Comparison of ENCODE assay signal across 14 cellular contexts in genomic region chr5:76710991-76711390, GRCh38. TPM values are rescaled to one million over a fixed set of nuclear protein-coding genes. Genes with fewer than 3 reads are reported as not detected.
DNase-seq lines count a peak whose midpoint lies in the region; TF ChIP-seq lines count a peak whose summit lies in the region.
"Had no signal": no experiment of that assay in that cellular context is flagged by ENCODE, and none has a peak within 500 bp of the region (broad histone marks: within the 10 kb centered on the region; RNA-seq: fewer than 3 reads in every experiment).

No MANE protein-coding gene starts in this region.

- no peak overlapping the region for H3K4me3 ChIP-seq in fibroblast of mammary gland (ENCODE audit: control insufficient read depth, low read depth, low read length)

- DNase-seq in GM10248 (ENCODE audit: extremely low spot score) = peak; percentile 20
- DNase-seq in H4 (ENCODE audit: low spot score) = peak; percentile 34
- DNase-seq in RPMI7951 (ENCODE audit: low read depth) = peak; percentile 47
- DNase-seq in fibroblast of mammary gland (ENCODE audit: low read depth) = peak; percentile 39
- no peak for DNase-seq in NCI-H187 (lab: John Stamatoyannopoulos, UW)
- no peak for DNase-seq in amygdala (lab: John Stamatoyannopoulos, UW)
- no peak for DNase-seq in GF-D8 (lab: John Stamatoyannopoulos, UW)
- no peak for DNase-seq in stimulated activated CD4-positive, alpha-beta T cell treated with anti-CD3 and anti-CD28 coated beads, Interleukin-2, amount 100 ng/mL, for 48 hours
- DNase-seq: activated T-cell treated with anti-CD3 and anti-CD28 coated beads, Interleukin-2, amount 50 U/mL, for 1 hour; CD8-positive, alpha-beta memory T cell; mesendoderm; posterior cingulate gyrus; RPMI8226; stimulated activated CD4-positive, alpha-beta T cell treated with anti-CD3 and anti-CD28 coated beads, Interleukin-4, amount 100 ng/mL, for 1 hour had no signal

- CTCF ChIA-PET in GM10248 (lab: Yijun Ruan, JAX) = interaction anchor here (1.1 to 1.6 kb wide), 2 partner anchors 21 to 58 kb away, joined by 3 to 4 read pairs; no protein-coding TSS in a partner anchor

- POLR2A ChIA-PET in GM10248 (lab: Yijun Ruan, JAX) = no interaction called here

- no peak for TF ChIP-seq CTCF in GM10248 (IDR thresholded peaks at IDR 0.05; ENCODE audit: control extremely low read depth, extremely low read depth, low read depth, missing control alignments)
- TF ChIP-seq CTCF in fibroblast of mammary gland (conservative IDR thresholded peaks at IDR 0.05; ENCODE audit: control insufficient read depth, insufficient read depth, low read depth, low read length) = no peak

RNA-seq across cellular contexts. Expression of gene F2R, which starts 4.9 kb away (rescaled TPM):
- 34.1 and 44.8 TPM in 2 replicates for total RNA-seq in H4 (2014; rRNA removed; shearing (Covaris generic))
- 130 and 137 TPM in 2 replicates for total RNA-seq in RPMI7951 (2014; rRNA removed; shearing (Covaris generic))

Comparison
In these comparisons a context has a peak if more than half of its experiments do, and no peak if none do; other contexts are left out.
1. DNase-seq: peak in GM10248 (single experiment), H4 (single experiment), RPMI7951 (single experiment) and fibroblast of mammary gland (single experiment); none in NCI-H187 (0 of 2), amygdala (0 of 56), GF-D8 (single experiment) and stimulated activated CD4-positive, alpha-beta T cell treated with anti-CD3 and anti-CD28 coated beads, Interleukin-2, amount 100 ng/mL, for 48 hours (0 of 2).